ENCODE assay signal across 1 cellular context in genomic region chr16:85041184-85041928, GRCh38.
TF ChIP-seq lines count a peak whose summit lies in the region.

No MANE protein-coding gene starts in this region.

TF ChIP-seq in K562, 482 proteins besides CTCF, POLR2A, EP300 and RAD21:
- TF ChIP-seq SPI1 (IDR thresholded peaks at IDR 0.05; ENCODE audit: borderline replicate concordance, low read depth, low read length), result 0 out of 2 replicates have a peak, but pooled peaks have one; percentile 10
- TF ChIP-seq SRSF9 (IDR thresholded peaks at IDR 0.05; ENCODE audit: borderline replicate concordance, low read depth, low read length), result no peak
